ENCODE assay signal across 11 cellular contexts in genomic region chr7:128000854-128001265, GRCh38. TPM values are rescaled to one million over a fixed set of nuclear protein-coding genes. Genes with fewer than 3 reads are reported as not detected.
A peak's percentile ranks its signal among the peaks of the same experiment; 100 is the strongest.
DNase-seq lines count a peak whose midpoint lies in the region; ATAC-seq, FAIRE-seq and TF ChIP-seq lines count a peak whose summit lies in the region.
"Had no signal": no experiment of that assay in that cellular context is flagged by ENCODE, and none has a peak within 500 bp of the region (broad histone marks: within the 10 kb centered on the region; RNA-seq: fewer than 3 reads in every experiment).

No MANE protein-coding gene starts in this region.

- no peaks in the 10 kb centered on the region for H3K27me3 ChIP-seq in hepatocyte
- H3K27me3 ChIP-seq: SJSA1 had no signal

- H3K4me1 ChIP-seq in hepatocyte (ENCODE audit: insufficient read depth) = peaks cover 41% of the 10 kb centered on the region

- H3K9me2 ChIP-seq in hepatocyte (replicated peaks; ENCODE audit: insufficient read depth) = no peaks in the 10 kb centered on the region

- H3K36me3 Mint-ChIP-seq in activated naive CD4-positive, alpha-beta T cell treated with anti-CD3 and anti-CD28 coated beads, Interleukin-2, amount 10 ng/mL, durations not matched to agents 7 days and 5 days = peaks cover 16% of the 10 kb centered on the region

- 81% methylated on average over 6 of the region's 6 CpGs for WGBS in hepatocyte (ENCODE audit: low lambda C conversion rate, missing lambda C conversion rate)

- peaks cover 16% of the 10 kb centered on the region for H3K4me1 Mint-ChIP-seq in activated naive CD4-positive, alpha-beta T cell treated with anti-CD3 and anti-CD28 coated beads, Interleukin-2, amount 10 ng/mL, durations not matched to agents 7 days and 5 days

- no peak overlapping the region for H3K4me3 ChIP-seq in hepatocyte
- H3K4me3 ChIP-seq: SJSA1 had no signal

- DNase-seq in COLO829 (ENCODE audit: low spot score) = peak; percentile 65
- no peak for DNase-seq in hepatocyte (ENCODE audit: low spot score)
- DNase-seq in urothelium cell line (ENCODE audit: low spot score) = no peak
- no peak for DNase-seq in NCI-H1048 (lab: John Stamatoyannopoulos, UW)
- DNase-seq in activated naive CD4-positive, alpha-beta T cell treated with anti-CD3 and anti-CD28 coated beads, Interleukin-2, amount 10 ng/mL, durations not matched to agents 7 days and 5 days = no peak
- no peak for DNase-seq in HPDE6-E6E7 (ENCODE audit: extremely low spot score)
- DNase-seq: stimulated activated CD4-positive, alpha-beta T cell treated with anti-CD3 and anti-CD28 coated beads, Interleukin-2, amount 100 ng/mL, for 48 hours; trophoblast cell had no signal

- no peak overlapping the region for H3K27ac Mint-ChIP-seq in activated naive CD4-positive, alpha-beta T cell treated with anti-CD3 and anti-CD28 coated beads, Interleukin-2, amount 10 ng/mL, durations not matched to agents 7 days and 5 days

- H3K4me2 ChIP-seq in hepatocyte = no peak overlapping the region

- H3K79me2 ChIP-seq in hepatocyte = peaks cover 11% of the 10 kb centered on the region

- H3K36me3 ChIP-seq in hepatocyte (replicated peaks; ENCODE audit: insufficient read depth, low read depth) = no peaks in the 10 kb centered on the region

- H3K27me3 Mint-ChIP-seq in activated naive CD4-positive, alpha-beta T cell treated with anti-CD3 and anti-CD28 coated beads, Interleukin-2, amount 10 ng/mL, durations not matched to agents 7 days and 5 days = no peaks in the 10 kb centered on the region

- CTCF ChIA-PET in activated naive CD4-positive, alpha-beta T cell treated with anti-CD3 and anti-CD28 coated beads, Interleukin-2, amount 10 ng/mL, durations not matched to agents 7 days and 5 days (lab: Charles Lee) = interaction anchor here (1.0 kb wide), 1 partner anchor 27 kb away, joined by 3 read pairs; no protein-coding TSS in a partner anchor

- no peak for FAIRE-seq in urothelium cell line (lab: Jason Lieb, UNC)

- no peaks in the 10 kb centered on the region for H3K9me3 Mint-ChIP-seq in activated naive CD4-positive, alpha-beta T cell treated with anti-CD3 and anti-CD28 coated beads, Interleukin-2, amount 10 ng/mL, durations not matched to agents 7 days and 5 days

- H2AFZ ChIP-seq in hepatocyte = no peak overlapping the region

- H3K9me3 ChIP-seq in hepatocyte (ENCODE audit: low read depth) = no peaks in the 10 kb centered on the region
- H3K9me3 ChIP-seq: SJSA1 had no signal

- peak overlapping the region; percentile 66 for H3K27ac ChIP-seq in hepatocyte
- H3K27ac ChIP-seq: SJSA1 had no signal

- TF ChIP-seq CTCF in hepatocyte (IDR thresholded peaks at IDR 0.05; ENCODE audit: poor library complexity) = no peak

- no peaks in the 10 kb centered on the region for H4K20me1 ChIP-seq in hepatocyte (ENCODE audit: insufficient read depth, poor library complexity, severe bottlenecking)

- ATAC-seq in GM19455 (IDR thresholded peaks at IDR 0.05; ENCODE audit: unreplicated experiment) (peak; percentile 59), HG03108 (IDR thresholded peaks at IDR 0.05; ENCODE audit: unreplicated experiment) (peak; percentile 51)

- no peak overlapping the region for H3K4me3 Mint-ChIP-seq in activated naive CD4-positive, alpha-beta T cell treated with anti-CD3 and anti-CD28 coated beads, Interleukin-2, amount 10 ng/mL, durations not matched to agents 7 days and 5 days

RNA-seq across cellular contexts. Expression of gene LRRC4, which starts 30.4 kb away (rescaled TPM):
- total RNA-seq in hepatocyte = 15.1 TPM in 2 replicates
- 3.5 and 3.9 TPM in 2 replicates for polyA plus RNA-seq in hepatocyte
